10 cellular contexts compared by ENCODE assay signal in genomic region chr20:64098471-64099013, GRCh38. TPM values are rescaled to one million over a fixed set of nuclear protein-coding genes. Genes with fewer than 3 reads are reported as not detected.
"Had no signal": no experiment of that assay in that cellular context is flagged by ENCODE, and none has a peak within 500 bp of the region (broad histone marks: within the 10 kb centered on the region; RNA-seq: fewer than 3 reads in every experiment).

No MANE protein-coding gene starts in this region.

- H3K9ac ChIP-seq: GM23248 had no signal

- H2AFZ ChIP-seq: GM23248 had no signal

- H3K36me3 ChIP-seq: HAP-1 had no signal

- DNase-seq: GM23248, GOT3, H7, HFFc6 had no signal

- H3K9me3 ChIP-seq: HAP-1 had no signal

- H3K4me3 ChIP-seq: GM23248, HAP-1 had no signal

- H3K27ac ChIP-seq: GM23248, HL-60 had no signal

RNA-seq across cellular contexts. Expression of gene NPBWR2, which starts 8.8 kb away (rescaled TPM):
- total RNA-seq: GM23248, H4, H7, HepG2, HFFc6, HT1080 had no signal
- polyA plus RNA-seq: GM23248, HepG2, IgD-negative memory B cell had no signal

RNA-seq across cellular contexts. Expression of gene LKAAEAR1, which starts 14.3 kb away (rescaled TPM):
- total RNA-seq: HepG2, HFFc6 had no signal
- polyA plus RNA-seq: HepG2 had no signal
